16 cellular contexts compared by ENCODE assay signal in genomic region chr5:172117977-172118701, GRCh38.
DNase-seq lines count a peak whose midpoint lies in the region; ATAC-seq and TF ChIP-seq lines count a peak whose summit lies in the region.
"Had no signal": no experiment of that assay in that cellular context is flagged by ENCODE, and none has a peak within 500 bp of the region (broad histone marks: within the 10 kb centered on the region; RNA-seq: fewer than 3 reads in every experiment).

No MANE protein-coding gene starts in this region.

- no peak overlapping the region for H2AFZ ChIP-seq in mesenchymal stem cell (ENCODE audit: low read depth, low read length)
- no peak overlapping the region for H2AFZ ChIP-seq in neuronal stem cell (ENCODE audit: low read length)

- H3K27me3 ChIP-seq in H7 (ENCODE audit: control insufficient read depth, insufficient read depth, low read length) (no peaks in the 10 kb centered on the region), mesenchymal stem cell (ENCODE audit: control insufficient read depth in 1 of 2, insufficient read depth in 1 of 2, low read length in 2 of 2) (no peaks in the 10 kb centered on the region), neuronal stem cell (ENCODE audit: control insufficient read depth in 3 of 3, insufficient read depth in 3 of 3, low read depth in 1 of 3, low read length in 3 of 3) (no peaks in the 10 kb centered on the region)

- no peak overlapping the region for H3K14ac ChIP-seq in mesenchymal stem cell (ENCODE audit: low read length in 2 of 2)
- no peak overlapping the region for H3K14ac ChIP-seq in neuronal stem cell (ENCODE audit: low read length)

- H2BK120ac ChIP-seq in mesenchymal stem cell (ENCODE audit: low read depth, low read length) (no peak overlapping the region), neuronal stem cell (ENCODE audit: low read depth, low read length) (no peak overlapping the region)

- H4K8ac ChIP-seq in mesenchymal stem cell (ENCODE audit: low read length) (peak overlapping the region; percentile 45), neuronal stem cell (ENCODE audit: low read depth, low read length) (no peak overlapping the region)

- H2BK15ac ChIP-seq in mesenchymal stem cell (ENCODE audit: low read depth, poor library complexity, severe bottlenecking) (no peak overlapping the region), neuronal stem cell (ENCODE audit: low read length) (no peak overlapping the region)

- H3K9me3 ChIP-seq in mesenchymal stem cell (ENCODE audit: control insufficient read depth, low read length) (no peaks in the 10 kb centered on the region), neuronal stem cell (replicated peaks in 1 of 2; ENCODE audit: control insufficient read depth in 2 of 2, insufficient read depth in 1 of 2, low read depth in 1 of 2, low read length in 2 of 2) (no peaks in the 10 kb centered on the region)
- H3K9me3 ChIP-seq: Caco-2 had no signal

- TF ChIP-seq CTCF in CD14-positive monocyte (IDR thresholded peaks at IDR 0.05), result no peak

- H3K9ac ChIP-seq in mesenchymal stem cell (ENCODE audit: low read length), result no peak overlapping the region
- H3K9ac ChIP-seq in neuronal stem cell (ENCODE audit: low read depth, low read length, poor library complexity), result no peak overlapping the region

- H3K4me2 ChIP-seq in mesenchymal stem cell (ENCODE audit: low read length, poor library complexity, severe bottlenecking) (no peak overlapping the region), neuronal stem cell (ENCODE audit: insufficient read depth, low read length, poor library complexity, severe bottlenecking) (no peak overlapping the region)

- H3K4me3 ChIP-seq in H7 (ENCODE audit: insufficient read depth, low read depth, low read length) (no peak overlapping the region), mesenchymal stem cell (ENCODE audit: insufficient read depth in 1 of 2, low read depth in 1 of 2, low read length in 2 of 2) (no peak overlapping the region), neuronal stem cell (ENCODE audit: low read length in 2 of 2) (no peak overlapping the region)

- H3K23ac ChIP-seq in mesenchymal stem cell (ENCODE audit: low read length in 2 of 2), result no peak overlapping the region
- H3K23ac ChIP-seq in neuronal stem cell (ENCODE audit: low read depth, low read length, poor library complexity), result no peak overlapping the region

- H2BK12ac ChIP-seq in mesenchymal stem cell (ENCODE audit: low read length in 2 of 2) (no peak overlapping the region), neuronal stem cell (ENCODE audit: low read length) (no peak overlapping the region)

- intact Hi-C loops in CD14-positive monocyte (cut with micrococcal nuclease), result no loop called here

- H3K36me3 ChIP-seq in H7 (replicated peaks; ENCODE audit: control insufficient read depth, insufficient read depth, low read length), result no peaks in the 10 kb centered on the region; the same call in 1 of the 2 replicates
- peaks cover 31 to 37% of the 10 kb centered on the region in 2 experiments for H3K36me3 ChIP-seq in mesenchymal stem cell (ENCODE audit: control insufficient read depth in 1 of 2, insufficient read depth in 2 of 2, low read depth in 1 of 2, low read length in 2 of 2)
- H3K36me3 ChIP-seq in neuronal stem cell (replicated peaks in 1 of 2; ENCODE audit: control insufficient read depth in 2 of 2, insufficient read depth in 2 of 2, low read length in 2 of 2), result peaks cover 0 to 7% of the 10 kb centered on the region in 2 donors

- ATAC-seq in GM18873 (IDR thresholded peaks at IDR 0.05; ENCODE audit: low FRiP score, unreplicated experiment), result no peak
- no peak for ATAC-seq in HG03354 (IDR thresholded peaks at IDR 0.05; ENCODE audit: poor library complexity, severe bottlenecking, unreplicated experiment)
- ATAC-seq: esophagus mucosa had no signal

- H3K27ac ChIP-seq in mesenchymal stem cell (ENCODE audit: low read length, poor library complexity, severe bottlenecking) (no peak overlapping the region), neuronal stem cell (replicated peaks; ENCODE audit: low read length) (no peak overlapping the region)

- H3K4me1 ChIP-seq in mesenchymal stem cell (ENCODE audit: control insufficient read depth, insufficient read depth, low read depth, low read length) (peaks cover 9% of the 10 kb centered on the region), neuronal stem cell (ENCODE audit: control insufficient read depth in 2 of 2, insufficient read depth in 1 of 2, low read depth in 1 of 2, low read length in 2 of 2) (peaks cover 0 to 9% of the 10 kb centered on the region in 2 donors)
- H3K4me1 ChIP-seq: Caco-2 had no signal

- peak overlapping the region; percentile 70 to 94 (median 84) for H3K27ac Mint-ChIP-seq in CD14-positive monocyte
- peak overlapping the region; percentile 88 for H3K27ac Mint-ChIP-seq in activated naive CD8-positive, alpha-beta T cell

- DNase-seq in CD14-positive monocyte (ENCODE audit: low spot score) (peak; percentile 73), H7 (peak; percentile 13), mesenchymal stem cell (no peak), foreskin melanocyte (no peak), neuronal stem cell (ENCODE audit: low spot score) (no peak)
- DNase-seq: activated effector memory CD4-positive, alpha-beta T cell treated with anti-CD3 and anti-CD28 coated beads, Interleukin-2, amount 50 U/mL, for 16 hours; Caco-2; cerebellar nuclear complex; midbrain; NCI-H1417 treated with DMSO at 0.1 percent for 48 hours; NCI-H526 treated with DMSO at 0.1 percent for 48 hours; SIG-M5 had no signal

- peaks cover 0 to 5% (median 2%) of the 10 kb centered on the region in 7 donors for H3K9me3 Mint-ChIP-seq in CD14-positive monocyte
- no peaks in the 10 kb centered on the region for H3K9me3 Mint-ChIP-seq in activated naive CD8-positive, alpha-beta T cell (ENCODE audit: low read depth)

- H3K4ac ChIP-seq in mesenchymal stem cell (ENCODE audit: low read depth in 1 of 2, low read length in 2 of 2) (no peak overlapping the region), neuronal stem cell (ENCODE audit: low read length) (no peak overlapping the region)

- H3K18ac ChIP-seq in mesenchymal stem cell (ENCODE audit: low read depth in 1 of 2, low read length in 2 of 2) (no peak overlapping the region), neuronal stem cell (ENCODE audit: low read length) (no peak overlapping the region)

- no peak overlapping the region for H2AK5ac ChIP-seq in mesenchymal stem cell (ENCODE audit: low read length, severe bottlenecking)
- H2AK5ac ChIP-seq in neuronal stem cell (ENCODE audit: low read depth, low read length), result no peak overlapping the region

- peaks cover 59% of the 10 kb centered on the region for H3K4me1 Mint-ChIP-seq in CD14-positive monocyte
- peaks cover 59% of the 10 kb centered on the region for H3K4me1 Mint-ChIP-seq in activated naive CD8-positive, alpha-beta T cell (ENCODE audit: low read depth)

- no peak overlapping the region for H4K91ac ChIP-seq in mesenchymal stem cell (ENCODE audit: low read length)
- H4K91ac ChIP-seq in neuronal stem cell (ENCODE audit: low read depth, low read length, poor library complexity), result no peak overlapping the region

- peaks cover 0 to 2% (median 0%) of the 10 kb centered on the region in 3 donors for H3K27me3 Mint-ChIP-seq in CD14-positive monocyte (ENCODE audit: low read depth in 3 of 3)
- no peaks in the 10 kb centered on the region for H3K27me3 Mint-ChIP-seq in activated naive CD8-positive, alpha-beta T cell

- H2BK5ac ChIP-seq in mesenchymal stem cell (ENCODE audit: low read depth, low read length, poor library complexity, severe bottlenecking) (no peak overlapping the region), neuronal stem cell (ENCODE audit: low read length) (no peak overlapping the region)

- peaks cover 66 to 76% of the 10 kb centered on the region in 2 donors for H3K36me3 Mint-ChIP-seq in CD14-positive monocyte
- H3K36me3 Mint-ChIP-seq in activated naive CD8-positive, alpha-beta T cell, result peaks cover 8% of the 10 kb centered on the region

- peak overlapping the region; percentile 49 to 58 for H3K4me3 Mint-ChIP-seq in CD14-positive monocyte
- peak overlapping the region; percentile 17 for H3K4me3 Mint-ChIP-seq in activated naive CD8-positive, alpha-beta T cell

- WGBS in mesenchymal stem cell, result 87% methylated on average over 8 of the region's 9 CpGs
- no CpG with 5 or more reads among the region's 9 CpGs for WGBS in neuronal stem cell (ENCODE audit: extremely low coverage in 2 of 2, insufficient read length in 2 of 2, insufficient replicate concordance in 1 of 2), 2 donors

- H3K79me1 ChIP-seq in mesenchymal stem cell (replicated peaks; ENCODE audit: low read length, poor library complexity, severe bottlenecking) (peaks cover 31% of the 10 kb centered on the region), neuronal stem cell (ENCODE audit: low read depth, low read length) (no peaks in the 10 kb centered on the region)

Comparison
In these comparisons a context has a peak if more than half of its experiments do, and no peak if none do; other contexts are left out.
1. DNase-seq: peak in CD14-positive monocyte (single experiment) and H7 (single experiment); none in mesenchymal stem cell (single experiment), foreskin melanocyte (single experiment) and neuronal stem cell (single experiment).